In genomic region chr2:113541984-113542485, GRCh38 we compare ENCODE assay signal across 1 cellular context.
TF ChIP-seq lines count a peak whose summit lies in the region.

No MANE protein-coding gene starts in this region.

TF ChIP-seq in HepG2, 621 proteins besides CTCF, POLR2A, EP300 and RAD21:
- peak; percentile 97 for TF ChIP-seq ZNF777 (CRISPR knock-in tag; IDR thresholded peaks at IDR 0.05)
